ENCODE assay signal across 33 cellular contexts in genomic region chr10:112720178-112720577, GRCh38.
"Had no signal": no experiment of that assay in that cellular context is flagged by ENCODE, and none has a peak within 500 bp of the region (broad histone marks: within the 10 kb centered on the region; RNA-seq: fewer than 3 reads in every experiment).

No MANE protein-coding gene starts in this region.

- H3K9me3 ChIP-seq: adrenal gland, ascending aorta, body of pancreas, breast epithelium had no signal

- H3K4me3 ChIP-seq: adrenal gland, ascending aorta, body of pancreas, breast epithelium, cardiac muscle cell had no signal

- H3K27ac ChIP-seq: adrenal gland, ascending aorta, body of pancreas, brain microvascular endothelial cell, breast epithelium, cardiac muscle cell had no signal

- FAIRE-seq: astrocyte, bronchial epithelial cell had no signal

- ATAC-seq: activated naive CD4-positive, alpha-beta T cell treated with anti-CD3 and anti-CD28 coated beads, Interleukin-2, amount 50 U/mL, for 72 hours; activated naive CD8-positive, alpha-beta T cell treated with anti-CD3 and anti-CD28 coated beads, Interleukin-2, amount 50 U/mL, for 24 hours; activated T-cell treated with anti-CD3 and anti-CD28 coated beads, Interleukin-2, amount 50 U/mL, for 4 hours; activated T-cell treated with anti-CD3 and anti-CD28 coated beads, Interleukin-2, amount 50 U/mL, for 72 hours; activated T-helper 17 cell treated with anti-CD3 and anti-CD28 coated beads, Interleukin-2, amount 50 U/mL, for 72 hours; body of pancreas had no signal

- H3K4me1 ChIP-seq: adrenal gland, breast epithelium had no signal

- H3K36me3 ChIP-seq: adrenal gland, ascending aorta, brain microvascular endothelial cell, breast epithelium, cardiac muscle cell had no signal

- DNase-seq: activated effector memory CD4-positive, alpha-beta T cell treated with anti-CD3 and anti-CD28 coated beads, Interleukin-2, amount 50 U/mL, for 16 hours; activated effector memory CD4-positive, alpha-beta T cell treated with Interleukin-2 at 50 U/mL for 16 hours; activated gamma-delta T cell; activated gamma-delta T cell treated with Interleukin-2 at 50 U/mL for 16 hours; activated naive CD4-positive, alpha-beta T cell; activated naive CD4-positive, alpha-beta T cell treated with anti-CD3 and anti-CD28 coated beads for 36 hours; activated naive CD4-positive, alpha-beta T cell treated with anti-CD3 and anti-CD28 coated beads, Interleukin-2, amount 10 ng/mL, durations not matched to agents 7 days and 5 days; activated naive CD4-positive, alpha-beta T cell treated with anti-CD3 and anti-CD28 coated beads, Interleukin-2, amount 50 U/mL, for 16 hours; activated naive CD4-positive, alpha-beta T cell treated with Interleukin-2 at 50 U/mL for 16 hours; activated naive CD8-positive, alpha-beta T cell treated with anti-CD3 and anti-CD28 coated beads for 36 hours; activated naive CD8-positive, alpha-beta T cell treated with anti-CD3 and anti-CD28 coated beads, Interleukin-2, amount 10 ng/mL, durations not matched to agents 7 days and 5 days; activated naive CD8-positive, alpha-beta T cell treated with anti-CD3 and anti-CD28 coated beads, Interleukin-2, amount 50 U/mL, for 24 hours; activated T-cell treated with anti-CD3 and anti-CD28 coated beads, Interleukin-2, amount 50 U/mL, for 24 hours; activated T-cell treated with anti-CD3 and anti-CD28 coated beads, Interleukin-2, amount 50 U/mL, for 4 hours; activated T-cell treated with anti-CD3 and anti-CD28 coated beads, Interleukin-2, amount 50 U/mL, for 48 hours; activated T-cell treated with anti-CD3 and anti-CD28 coated beads, Interleukin-2, amount 50 U/mL, for 72 hours; adrenal gland; amniotic stem cell; amygdala; anterior cingulate cortex; aorta; body of pancreas; brain microvascular endothelial cell; caudate nucleus; central memory CD4-positive, alpha-beta T cell; cerebellar nuclear complex had no signal

- H3K27me3 ChIP-seq: adrenal gland, ascending aorta, body of pancreas, brain microvascular endothelial cell, breast epithelium, cardiac muscle cell had no signal
